In the genomic region with DNA sequence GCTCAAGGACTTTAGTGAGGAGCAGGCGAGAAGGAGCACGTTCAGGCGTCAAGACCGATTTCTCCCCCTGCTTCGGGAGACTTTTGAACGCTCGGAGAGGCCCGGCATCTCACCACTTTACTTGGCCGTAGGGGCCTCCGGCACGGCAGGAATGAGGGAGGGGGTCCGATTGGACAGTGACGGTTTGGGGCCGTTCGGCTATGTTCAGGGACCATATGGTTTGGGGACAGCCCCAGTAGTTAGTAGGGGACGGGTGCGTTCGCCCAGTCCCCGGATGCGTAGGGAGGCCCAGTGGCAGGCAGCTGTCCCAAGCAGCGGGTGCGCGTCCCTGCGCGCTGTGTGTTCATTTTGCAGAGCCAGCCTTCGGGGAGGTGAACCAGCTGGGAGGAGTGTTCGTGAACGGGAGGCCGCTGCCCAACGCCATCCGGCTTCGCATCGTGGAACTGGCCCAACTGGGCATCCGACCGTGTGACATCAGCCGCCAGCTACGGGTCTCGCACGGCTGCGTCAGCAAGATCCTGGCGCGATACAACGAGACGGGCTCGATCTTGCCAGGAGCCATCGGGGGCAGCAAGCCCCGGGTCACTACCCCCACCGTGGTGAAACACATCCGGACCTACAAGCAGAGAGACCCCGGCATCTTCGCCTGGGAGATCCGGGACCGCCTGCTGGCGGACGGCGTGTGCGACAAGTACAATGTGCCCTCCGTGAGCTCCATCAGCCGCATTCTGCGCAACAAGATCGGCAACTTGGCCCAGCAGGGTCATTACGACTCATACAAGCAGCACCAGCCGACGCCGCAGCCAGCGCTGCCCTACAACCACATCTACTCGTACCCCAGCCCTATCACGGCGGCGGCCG, we compare ENCODE assay signal across 9 cellular contexts. TPM values are rescaled to one million over a fixed set of nuclear protein-coding genes. Genes with fewer than 3 reads are reported as not detected.
DNase-seq lines count a peak whose midpoint lies in the region; ATAC-seq and TF ChIP-seq lines count a peak whose summit lies in the region.
"Had no signal": no experiment of that assay in that cellular context is flagged by ENCODE, and none has a peak within 500 bp of the region (broad histone marks: within the 10 kb centered on the region; RNA-seq: fewer than 3 reads in every experiment).

No MANE protein-coding gene starts in this region.

- no peak for DNase-seq in activated naive CD4-positive, alpha-beta T cell treated with anti-CD3 and anti-CD28 coated beads for 36 hours
- no peak for DNase-seq in activated naive CD4-positive, alpha-beta T cell treated with Interleukin-2 at 50 U/mL for 16 hours
- peak; percentile 49 for DNase-seq in WTC11 (ENCODE audit: low spot score)
- DNase-seq in kidney epithelial cell (ENCODE audit: low read depth) = no peak
- peak in 1 of 2 donors; percentile 81 for DNase-seq in upper lobe of left lung
- DNase-seq in amniotic stem cell (lab: John Stamatoyannopoulos, UW) = no peak

- H3K4me3 Mint-ChIP-seq in activated naive CD4-positive, alpha-beta T cell treated with anti-CD3 and anti-CD28 coated beads for 36 hours = peak overlapping the region; percentile 9
- H3K4me3 Mint-ChIP-seq in WTC11 = peak overlapping the region; percentile 76

- H3K36me3 Mint-ChIP-seq in activated naive CD4-positive, alpha-beta T cell treated with anti-CD3 and anti-CD28 coated beads for 36 hours (ENCODE audit: low read depth) = no peaks in the 10 kb centered on the region
- H3K36me3 Mint-ChIP-seq in WTC11 = no peaks in the 10 kb centered on the region

- no peak for TF ChIP-seq EP300 in upper lobe of left lung (IDR thresholded peaks at IDR 0.05)

- H3K27me3 Mint-ChIP-seq in activated naive CD4-positive, alpha-beta T cell treated with anti-CD3 and anti-CD28 coated beads for 36 hours (ENCODE audit: low read depth) = peaks cover 89% of the 10 kb centered on the region
- H3K27me3 Mint-ChIP-seq in WTC11 (ENCODE audit: low read depth) = peaks cover 100% of the 10 kb centered on the region

- peak; percentile 0; the same call in 1 of the 2 replicates for ATAC-seq in WTC11
- no peak for ATAC-seq in upper lobe of left lung (ENCODE audit: low FRiP score in 2 of 2)
- ATAC-seq in HG02763 (IDR thresholded peaks at IDR 0.05; ENCODE audit: unreplicated experiment) = no peak
- ATAC-seq in GM21526 (IDR thresholded peaks at IDR 0.05; ENCODE audit: low FRiP score, unreplicated experiment) = no peak

- peaks cover 33 to 60% (median 56%) of the 10 kb centered on the region in 4 donors for H3K4me1 ChIP-seq in upper lobe of left lung

- H3K4me3 ChIP-seq in kidney epithelial cell (ENCODE audit: low read depth, low read length) (peak overlapping the region; percentile 12), upper lobe of left lung (peak overlapping the region in 3 of 4 donors; percentile 2 to 37 (median 18))

- peaks cover 89% of the 10 kb centered on the region for H3K27me3 ChIP-seq in kidney epithelial cell (ENCODE audit: control insufficient read depth, insufficient read depth, low read length)
- peaks cover 0 to 87% (median 57%) of the 10 kb centered on the region in 4 donors for H3K27me3 ChIP-seq in upper lobe of left lung

- CTCF ChIA-PET in activated naive CD4-positive, alpha-beta T cell treated with anti-CD3 and anti-CD28 coated beads for 36 hours (lab: Charles Lee) = no interaction called here
- CTCF ChIA-PET in WTC11 (lab: Charles Lee) = interaction anchor here (0.7 to 2.5 kb wide), 8 partner anchors 15 to 487 kb away, joined by 3 to 18 read pairs (median 6); no protein-coding TSS in a partner anchor

- no peaks in the 10 kb centered on the region for H3K36me3 ChIP-seq in kidney epithelial cell (ENCODE audit: control insufficient read depth, insufficient read depth, low read length)
- no peaks in the 10 kb centered on the region for H3K36me3 ChIP-seq in upper lobe of left lung

- no peak for TF ChIP-seq POLR2A in upper lobe of left lung (IDR thresholded peaks at IDR 0.05)

- no peaks in the 10 kb centered on the region for H3K9me3 ChIP-seq in upper lobe of left lung

- H3K9me3 Mint-ChIP-seq in activated naive CD4-positive, alpha-beta T cell treated with anti-CD3 and anti-CD28 coated beads for 36 hours = no peaks in the 10 kb centered on the region
- H3K9me3 Mint-ChIP-seq in WTC11 = no peaks in the 10 kb centered on the region

- peaks cover 44% of the 10 kb centered on the region for H3K4me1 Mint-ChIP-seq in activated naive CD4-positive, alpha-beta T cell treated with anti-CD3 and anti-CD28 coated beads for 36 hours (ENCODE audit: low read depth)
- peaks cover 52% of the 10 kb centered on the region for H3K4me1 Mint-ChIP-seq in WTC11

- no peak overlapping the region for H3K27ac Mint-ChIP-seq in activated naive CD4-positive, alpha-beta T cell treated with anti-CD3 and anti-CD28 coated beads for 36 hours
- no peak overlapping the region for H3K27ac Mint-ChIP-seq in WTC11

- no peak for TF ChIP-seq CTCF in WTC11 (IDR thresholded peaks at IDR 0.05)
- TF ChIP-seq CTCF in kidney epithelial cell (IDR thresholded peaks at IDR 0.05; ENCODE audit: insufficient read depth, low read length, poor library complexity, severe bottlenecking) = no peak
- TF ChIP-seq CTCF in upper lobe of left lung (IDR thresholded peaks at IDR 0.05) = no peak

- intact Hi-C loops in activated naive CD4-positive, alpha-beta T cell treated with anti-CD3 and anti-CD28 coated beads for 36 hours (cut with micrococcal nuclease) = loop anchor here (5.0 to 10.0 kb wide), 3 partner anchors 85 to 935 kb away; a partner anchor contains a TSS

- POLR2A ChIA-PET in WTC11 (lab: Charles Lee) = no interaction called here

- WGBS in upper lobe of left lung, 2 donors = 3 to 4% methylated on average over 15 to 53 of the region's 71 CpGs

- H3K27ac ChIP-seq in upper lobe of left lung = no peak overlapping the region

TF ChIP-seq in WTC11, 78 proteins besides CTCF, POLR2A, EP300 and RAD21:
- TF ChIP-seq ZNF138 (CRISPR knock-in tag; conservative IDR thresholded peaks at IDR 0.05) (no peak), TEAD1 (CRISPR knock-in tag; IDR thresholded peaks at IDR 0.05) (no peak), MXD4 (CRISPR knock-in tag; IDR thresholded peaks at IDR 0.05; ENCODE audit: borderline replicate concordance) (no peak), KAT7 (CRISPR knock-in tag; IDR thresholded peaks at IDR 0.05; ENCODE audit: borderline replicate concordance) (no peak), GRHL2 (CRISPR knock-in tag; IDR thresholded peaks at IDR 0.05; ENCODE audit: insufficient replicate concordance, severe bottlenecking) (no peak), CBFB (CRISPR knock-in tag; IDR thresholded peaks at IDR 0.05; ENCODE audit: low read depth) (no peak), ZNF121 (CRISPR knock-in tag; IDR thresholded peaks at IDR 0.05) (no peak), ELF4 (CRISPR knock-in tag; IDR thresholded peaks at IDR 0.05; ENCODE audit: low read depth) (no peak), IRF2 (CRISPR knock-in tag; IDR thresholded peaks at IDR 0.05; ENCODE audit: borderline replicate concordance, low read depth) (no peak), PRRX2 (CRISPR knock-in tag; IDR thresholded peaks at IDR 0.05) (no peak), TP53 (CRISPR knock-in tag; IDR thresholded peaks at IDR 0.05) (no peak), ATF1 (CRISPR knock-in tag; IDR thresholded peaks at IDR 0.05) (no peak), ZNF671 (CRISPR knock-in tag; IDR thresholded peaks at IDR 0.05) (no peak)
- TF ChIP-seq, protein P1, sequence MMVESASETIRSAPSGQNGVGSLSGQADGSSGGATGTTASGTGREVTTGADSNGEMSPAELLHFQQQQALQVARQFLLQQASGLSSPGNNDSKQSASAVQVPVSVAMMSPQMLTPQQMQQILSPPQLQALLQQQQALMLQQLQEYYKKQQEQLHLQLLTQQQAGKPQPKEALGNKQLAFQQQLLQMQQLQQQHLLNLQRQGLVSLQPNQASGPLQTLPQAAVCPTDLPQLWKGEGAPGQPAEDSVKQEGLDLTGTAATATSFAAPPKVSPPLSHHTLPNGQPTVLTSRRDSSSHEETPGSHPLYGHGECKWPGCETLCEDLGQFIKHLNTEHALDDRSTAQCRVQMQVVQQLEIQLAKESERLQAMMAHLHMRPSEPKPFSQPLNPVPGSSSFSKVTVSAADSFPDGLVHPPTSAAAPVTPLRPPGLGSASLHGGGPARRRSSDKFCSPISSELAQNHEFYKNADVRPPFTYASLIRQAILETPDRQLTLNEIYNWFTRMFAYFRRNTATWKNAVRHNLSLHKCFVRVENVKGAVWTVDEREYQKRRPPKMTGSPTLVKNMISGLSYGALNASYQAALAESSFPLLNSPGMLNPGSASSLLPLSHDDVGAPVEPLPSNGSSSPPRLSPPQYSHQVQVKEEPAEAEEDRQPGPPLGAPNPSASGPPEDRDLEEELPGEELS (CRISPR knock-in tag; IDR thresholded peaks at IDR 0.05) = no peak
- TF ChIP-seq, protein P2, sequence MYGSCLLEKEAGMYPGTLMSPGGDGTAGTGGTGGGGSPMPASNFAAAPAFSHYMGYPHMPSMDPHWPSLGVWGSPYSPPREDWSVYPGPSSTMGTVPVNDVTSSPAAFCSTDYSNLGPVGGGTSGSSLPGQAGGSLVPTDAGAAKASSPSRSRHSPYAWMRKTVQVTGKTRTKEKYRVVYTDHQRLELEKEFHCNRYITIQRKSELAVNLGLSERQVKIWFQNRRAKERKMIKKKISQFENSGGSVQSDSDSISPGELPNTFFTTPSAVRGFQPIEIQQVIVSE (CRISPR knock-in tag; IDR thresholded peaks at IDR 0.05; ENCODE audit: borderline replicate concordance) = no peak

RNA-seq across cellular contexts. Expression of a gene that starts 1.1 kb away (rescaled TPM):
- not detected for total RNA-seq in activated naive CD4-positive, alpha-beta T cell treated with anti-CD3 and anti-CD28 coated beads for 36 hours
- not detected in 3 replicates for total RNA-seq in WTC11 (2021)
- total RNA-seq in kidney epithelial cell = 0.13 TPM in 1 of 2 replicates, not detected in the other
- 10 to 100 TPM in 2 of 6 donors, 1 to 10 TPM in 3, under 1 TPM in 1; 0.83 to 12.7 (median 4.7) TPM for total RNA-seq in upper lobe of left lung
- total RNA-seq: pulmonary artery endothelial cell had no signal
